23 cellular contexts compared by ENCODE assay signal in the genomic region with DNA sequence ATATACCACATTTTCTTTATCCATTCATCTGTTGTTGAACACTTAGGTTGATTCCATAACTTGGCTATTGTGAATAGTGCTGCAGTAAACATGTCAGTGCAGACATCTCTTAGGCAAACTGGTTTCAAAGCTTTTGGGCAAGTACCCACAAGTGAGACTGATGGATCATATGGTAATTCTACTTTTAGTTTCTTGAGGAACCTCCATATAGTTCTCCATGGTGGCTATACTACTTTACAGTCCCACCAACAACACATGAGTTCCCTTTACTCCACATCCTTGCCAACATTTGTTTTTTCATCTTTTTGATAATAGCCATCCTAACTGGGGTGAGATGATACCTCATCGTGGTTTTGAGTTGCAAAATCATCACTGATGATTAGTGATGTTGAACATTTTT. TPM values are rescaled to one million over a fixed set of nuclear protein-coding genes. Genes with fewer than 3 reads are reported as not detected.
A peak's percentile ranks its signal among the peaks of the same experiment; 100 is the strongest.
DNase-seq lines count a peak whose midpoint lies in the region; ATAC-seq, FAIRE-seq and TF ChIP-seq lines count a peak whose summit lies in the region.
"Had no signal": no experiment of that assay in that cellular context is flagged by ENCODE, and none has a peak within 500 bp of the region (broad histone marks: within the 10 kb centered on the region; RNA-seq: fewer than 3 reads in every experiment).

No MANE protein-coding gene starts in this region.

- TF ChIP-seq CTCF in D721Med (IDR thresholded peaks at IDR 0.05; ENCODE audit: insufficient read depth, missing control alignments) (no peak), epithelial cell of esophagus (IDR thresholded peaks at IDR 0.05; ENCODE audit: insufficient read depth, low read depth, low read length, missing control alignments) (no peak), natural killer cell (IDR thresholded peaks at IDR 0.05) (no peak)

- H3K4me3 ChIP-seq in epithelial cell of esophagus (ENCODE audit: low read length), result no peak overlapping the region
- H3K4me3 ChIP-seq: HAP-1, K562 had no signal

- ATAC-seq in natural killer cell, result no peak
- ATAC-seq in HG03460 (IDR thresholded peaks at IDR 0.05; ENCODE audit: unreplicated experiment), result no peak
- ATAC-seq: K562 had no signal

- no peak for DNase-seq in D721Med (ENCODE audit: insufficient read length, low spot score)
- DNase-seq in GM18507 (ENCODE audit: extremely low spot score, insufficient read length, low read depth), result no peak
- DNase-seq in epithelial cell of esophagus (ENCODE audit: low read depth), result peak; percentile 78
- DNase-seq in natural killer cell, result no peak
- DNase-seq in DMS53 treated with DMSO at 0.1 percent for 48 hours (lab: John Stamatoyannopoulos, UW; ENCODE audit: unreplicated experiment), result no peak
- no peak for DNase-seq in iPS-NIHi11 (ENCODE audit: low spot score)
- DNase-seq: CD8-positive, alpha-beta memory T cell; DND-41; GOT3; HFFc6; Kasumi-1; NCI-H1417; NCI-H1694; NCI-H2029 treated with DMSO at 0.1 percent for 48 hours; NCI-H526 treated with DMSO at 0.1 percent for 48 hours; RPMI8226; SHP77 had no signal

- FAIRE-seq in D721Med (lab: Jason Lieb, UNC), result peak; percentile 51
- FAIRE-seq in GM18507 (lab: Jason Lieb, UNC), result peak; percentile 36
- FAIRE-seq: HTR-8/SVneo, K562 had no signal

- H3K4me3 Mint-ChIP-seq in natural killer cell, result no peak overlapping the region
- H3K4me3 Mint-ChIP-seq: B cell; CD8-positive, alpha-beta memory T cell; HFFc6 had no signal

- H3K27me3 Mint-ChIP-seq in natural killer cell (ENCODE audit: low read depth in 2 of 2), result no peaks in the 10 kb centered on the region
- H3K27me3 Mint-ChIP-seq: B cell; CD8-positive, alpha-beta memory T cell had no signal

- H3K4me1 Mint-ChIP-seq in natural killer cell, result peaks cover 34 to 50% of the 10 kb centered on the region in 2 donors

- H3K36me3 Mint-ChIP-seq in natural killer cell, result peaks cover 24% of the 10 kb centered on the region

- H3K27ac Mint-ChIP-seq in natural killer cell, result peak overlapping the region; percentile 4 to 66
- H3K27ac Mint-ChIP-seq: B cell, HFFc6 had no signal

- intact Hi-C loops in natural killer cell (cut with micrococcal nuclease), result no loop called here

- peaks cover 9 to 25% of the 10 kb centered on the region in 2 donors for H3K9me3 Mint-ChIP-seq in natural killer cell
- H3K9me3 Mint-ChIP-seq: HFFc6 had no signal

RNA-seq across cellular contexts. Expression of gene CYSLTR2, which starts 8.5 kb away (rescaled TPM):
- 1 to 10 TPM; 5.3 to 8.6 (median 7.9) TPM for total RNA-seq in natural killer cell
- total RNA-seq: B cell, HFFc6, K562, NCI-H460 had no signal
